8 cellular contexts compared by ENCODE assay signal in genomic region chr10:91198781-91199180, GRCh38. TPM values are rescaled to one million over a fixed set of nuclear protein-coding genes. Genes with fewer than 3 reads are reported as not detected.
A peak's percentile ranks its signal among the peaks of the same experiment; 100 is the strongest.
DNase-seq lines count a peak whose midpoint lies in the region; ATAC-seq and TF ChIP-seq lines count a peak whose summit lies in the region.

No MANE protein-coding gene starts in this region.

- no peaks in the 10 kb centered on the region for H3K9me3 ChIP-seq in duodenal mucosa (ENCODE audit: control insufficient read depth in 1 of 2, low read length in 2 of 2)

- peak; percentile 40 for DNase-seq in GM13976 (ENCODE audit: low spot score)
- DNase-seq in MV-4-11 (lab: John Stamatoyannopoulos, UW) = peak; percentile 92
- DNase-seq in sciatic nerve (ENCODE audit: low spot score) = no peak
- no peak for DNase-seq in T1000 (lab: John Stamatoyannopoulos, UW)
- no peak for DNase-seq in mesenteric fat pad (ENCODE audit: low spot score)
- DNase-seq in activated CD4-positive, alpha-beta T cell treated with anti-CD3 and anti-CD28 coated beads, Interleukin-2, amount 50 U/mL, for 1 hour = no peak

- H3K27me3 ChIP-seq in duodenal mucosa (ENCODE audit: control insufficient read depth in 1 of 2, insufficient read depth in 2 of 2, low read length in 2 of 2) = no peaks in the 10 kb centered on the region

- no peak for TF ChIP-seq CTCF in GM13976 (IDR thresholded peaks at IDR 0.05; ENCODE audit: borderline replicate concordance, control extremely low read depth, extremely low read depth, insufficient read depth, missing control alignments)

- peak overlapping the region in 1 of 2 donors; percentile 17 for H3K4me3 ChIP-seq in duodenal mucosa (ENCODE audit: low read depth in 1 of 2, low read length in 2 of 2)

- ATAC-seq in GM21737 (IDR thresholded peaks at IDR 0.05; ENCODE audit: unreplicated experiment) (peak; percentile 70), sciatic nerve (peak; percentile 89)

- intact Hi-C loops in sciatic nerve (cut with DNase I) = no loop called here

- no peaks in the 10 kb centered on the region for H3K36me3 ChIP-seq in duodenal mucosa (ENCODE audit: control insufficient read depth in 1 of 2, insufficient read depth in 2 of 2, low read length in 2 of 2)

- in situ Hi-C loops in GM13976 (cut with MboI; ENCODE audit: low sequenced_read_pairs, unreplicated experiment) = no loop called here

- H3K4me1 ChIP-seq in duodenal mucosa (ENCODE audit: control insufficient read depth in 1 of 2, insufficient read depth in 2 of 2, low read length in 2 of 2) = peaks cover 40 to 52% of the 10 kb centered on the region in 2 donors

- peak overlapping the region; percentile 59 for H3K27ac ChIP-seq in duodenal mucosa (ENCODE audit: low read depth, low read length)

- no peak overlapping the region for H3K9ac ChIP-seq in duodenal mucosa (ENCODE audit: low read depth in 1 of 2, low read length in 2 of 2)

RNA-seq across cellular contexts. Expression of gene PCGF5, which starts 21.7 kb away (rescaled TPM):
- total RNA-seq in sciatic nerve = 54.2 TPM
- 38.6 TPM for total RNA-seq in mesenteric fat pad

Comparison
In these comparisons a context has a peak if more than half of its experiments do, and no peak if none do; other contexts are left out.
1. DNase-seq: peak in GM13976 (single experiment) and MV-4-11 (single experiment); none in sciatic nerve (single experiment), T1000 (single experiment), mesenteric fat pad (single experiment) and activated CD4-positive, alpha-beta T cell treated with anti-CD3 and anti-CD28 coated beads, Interleukin-2, amount 50 U/mL, for 1 hour (single experiment).